In genomic region chr10:17092216-17092944, GRCh38 we compare ENCODE assay signal across 22 cellular contexts. TPM values are rescaled to one million over a fixed set of nuclear protein-coding genes. Genes with fewer than 3 reads are reported as not detected.
DNase-seq lines count a peak whose midpoint lies in the region; ATAC-seq, FAIRE-seq and TF ChIP-seq lines count a peak whose summit lies in the region.
"Had no signal": no experiment of that assay in that cellular context is flagged by ENCODE, and none has a peak within 500 bp of the region (broad histone marks: within the 10 kb centered on the region; RNA-seq: fewer than 3 reads in every experiment).

No MANE protein-coding gene starts in this region.

- H3K27me3 Mint-ChIP-seq in natural killer cell treated with Interleukin-12 subunit alpha and Interleukin-12 subunit beta and Interleukin-15 and Interleukin-18, amount 100 ng/mL, for 72 hours, result no peaks in the 10 kb centered on the region
- no peaks in the 10 kb centered on the region for H3K27me3 Mint-ChIP-seq in natural killer cell (ENCODE audit: low read depth in 2 of 2)
- H3K27me3 Mint-ChIP-seq: IgD-negative memory B cell had no signal

- H3K36me3 ChIP-seq in H1 (ENCODE audit: control insufficient read depth in 2 of 4, insufficient read depth in 4 of 4, low read length in 3 of 4), result no peaks in the 10 kb centered on the region
- H3K36me3 ChIP-seq: BLaER1, SJSA1 had no signal

- TF ChIP-seq RAD21 in H1 (IDR thresholded peaks at IDR 0.05 in 1 of 2, conservative IDR thresholded peaks at IDR 0.05 in 1 of 2; ENCODE audit: low read depth in 2 of 2, low read length in 2 of 2), result no peak

- H2BK5ac ChIP-seq in H1 (ENCODE audit: low read depth, low read length), result no peak overlapping the region

- H3K4me1 ChIP-seq in H1 (replicated peaks in 1 of 4; ENCODE audit: control insufficient read depth in 3 of 4, insufficient read depth in 4 of 4, low read length in 3 of 4), result no peaks in the 10 kb centered on the region
- H3K4me1 ChIP-seq: BLaER1 had no signal

- POLR2A ChIA-PET in H1 (lab: Charles Lee; ENCODE audit: partially characterized antibody), result no interaction called here

- no peak for FAIRE-seq in H1 (lab: Jason Lieb, UNC)
- FAIRE-seq: A204.1, GM12891 had no signal

- peak overlapping the region; percentile 34; the same call in 1 of the 2 replicates for H2AFZ ChIP-seq in H1 (ENCODE audit: low read length)
- H2AFZ ChIP-seq: PC-9 had no signal

- H4K5ac ChIP-seq in H1 (ENCODE audit: insufficient read length, low read depth, low read length), result no peak overlapping the region

- peak; percentile 41 to 53 for ATAC-seq in natural killer cell treated with Interleukin-12 subunit alpha and Interleukin-12 subunit beta and Interleukin-15 and Interleukin-18, amount 100 ng/mL, for 72 hours
- ATAC-seq in natural killer cell, result no peak
- ATAC-seq in SK-N-SH treated with all-trans-retinoic acid at 6 μM for 48 hours, result peak; percentile 9; the same call in 1 of the 3 replicates
- no peak for ATAC-seq in GM19035 (IDR thresholded peaks at IDR 0.05; ENCODE audit: unreplicated experiment)
- ATAC-seq in HG03520 (IDR thresholded peaks at IDR 0.05; ENCODE audit: unreplicated experiment), result no peak

- H3K9me3 ChIP-seq in H1 (ENCODE audit: insufficient read depth in 2 of 2, low read depth in 1 of 2, low read length in 1 of 2), result peaks cover 0 to 2% of the 10 kb centered on the region in 2 experiments; a peak in 1 of 4 replicates
- H3K9me3 ChIP-seq: SJSA1 had no signal

- intact Hi-C loops in natural killer cell (cut with micrococcal nuclease), result no loop called here

- no peak overlapping the region for H2BK12ac ChIP-seq in H1 (ENCODE audit: low read depth, low read length)

- H3K27ac Mint-ChIP-seq in natural killer cell treated with Interleukin-12 subunit alpha and Interleukin-12 subunit beta and Interleukin-15 and Interleukin-18, amount 100 ng/mL, for 72 hours, result peak overlapping the region; percentile 35 to 60
- H3K27ac Mint-ChIP-seq in natural killer cell, result no peak overlapping the region
- H3K27ac Mint-ChIP-seq: H9, IgD-negative memory B cell had no signal

- TF ChIP-seq EP300 in H1 (IDR thresholded peaks at IDR 0.05; ENCODE audit: borderline replicate concordance in 1 of 2, low read depth in 2 of 2, low read length in 2 of 2), result no peak

- DNase-seq in natural killer cell treated with Interleukin-12 subunit alpha and Interleukin-12 subunit beta and Interleukin-15 and Interleukin-18, amount 100 ng/mL, for 72 hours (ENCODE audit: low spot score), result no peak
- DNase-seq in natural killer cell (no peak), H1 (ENCODE audit: low read depth in 1 of 2, low spot score in 2 of 2) (no peak), NCI-H510A treated with DMSO at 0.1 percent for 48 hours (lab: John Stamatoyannopoulos, UW) (no peak), GM19238 (ENCODE audit: insufficient read length, low spot score) (no peak)
- DNase-seq: DMS 273 treated with DMSO at 0.1 percent for 48 hours, GDM1, H9, NCI-H1048, NCI-H146, NCI-H2081 treated with DMSO at 0.1 percent for 48 hours, NCI-H510A, NCI-H82, PC-9 had no signal

- no peaks in the 10 kb centered on the region for H3K79me2 ChIP-seq in H1 (ENCODE audit: control insufficient read depth in 1 of 2, insufficient read depth in 2 of 2, low read length in 2 of 2)

- H4K91ac ChIP-seq in H1 (replicated peaks; ENCODE audit: insufficient read length, low read length), result no peak overlapping the region

- no peaks in the 10 kb centered on the region for H3K79me1 ChIP-seq in H1 (ENCODE audit: low read depth, low read length)

- H3K14ac ChIP-seq in H1 (ENCODE audit: insufficient read length), result no peak overlapping the region

- WGBS in H1 (ENCODE audit: extremely low coverage in 1 of 2, insufficient coverage in 1 of 2, insufficient read length in 1 of 2, insufficient replicate concordance in 2 of 2, low coverage in 1 of 2, low lambda C conversion rate in 2 of 2, missing lambda C conversion rate in 1 of 2), 2 experiments, result 88% methylated on average over 4 of the region's 4 CpGs; no CpG with 5 or more reads in 1 of the 2 experiments

- H2BK15ac ChIP-seq in H1 (ENCODE audit: low read length), result no peak overlapping the region

- no peak overlapping the region for H3K9ac ChIP-seq in H1 (replicated peaks in 1 of 4; ENCODE audit: extremely low read depth in 1 of 4, low read depth in 3 of 4, low read length in 3 of 4)
- H3K9ac ChIP-seq: BLaER1 had no signal

- no peak overlapping the region for H4K8ac ChIP-seq in H1 (ENCODE audit: extremely low read depth, insufficient read depth, low read length)

- no peak overlapping the region for H3K4ac ChIP-seq in H1 (replicated peaks; ENCODE audit: insufficient read length, low read depth, low read length)

- CTCF ChIA-PET in H1 (lab: Charles Lee; ENCODE audit: partially characterized antibody), result no interaction called here

- H3K23me2 ChIP-seq in H1 (ENCODE audit: low read depth, low read length), result no peaks in the 10 kb centered on the region

- no peak overlapping the region for H3K4me3 ChIP-seq in H1 (ENCODE audit: extremely low read depth in 1 of 4, insufficient read depth in 2 of 4, low read depth in 3 of 4, low read length in 4 of 4)
- H3K4me3 ChIP-seq: BLaER1, PC-9, SJSA1 had no signal

- TF ChIP-seq CTCF in natural killer cell (IDR thresholded peaks at IDR 0.05) (no peak), H1 (IDR thresholded peaks at IDR 0.05; ENCODE audit: control extremely low read depth in 1 of 3, insufficient read depth in 1 of 3, low read depth in 1 of 3, low read length in 3 of 3) (no peak)

- no peak for TF ChIP-seq POLR2A in H1 (IDR thresholded peaks at IDR 0.05; ENCODE audit: control extremely low read depth in 1 of 2, low read depth in 2 of 2, low read length in 2 of 2)

- H2BK20ac ChIP-seq in H1 (ENCODE audit: low read length), result no peak overlapping the region

- peaks cover 13 to 19% of the 10 kb centered on the region in 2 donors for H3K4me1 Mint-ChIP-seq in natural killer cell treated with Interleukin-12 subunit alpha and Interleukin-12 subunit beta and Interleukin-15 and Interleukin-18, amount 100 ng/mL, for 72 hours (ENCODE audit: low read depth in 2 of 2)
- H3K4me1 Mint-ChIP-seq in natural killer cell, result peaks cover 0 to 9% of the 10 kb centered on the region in 2 donors
- H3K4me1 Mint-ChIP-seq: IgD-negative memory B cell had no signal

- no peak overlapping the region for H3K18ac ChIP-seq in H1 (ENCODE audit: extremely low read depth, low read length)

- H4K20me1 ChIP-seq in H1 (replicated peaks in 1 of 2; ENCODE audit: control insufficient read depth in 1 of 2, insufficient read depth in 2 of 2, low read length in 2 of 2), result no peaks in the 10 kb centered on the region
- H4K20me1 ChIP-seq: BLaER1 had no signal

- H3K23ac ChIP-seq in H1 (ENCODE audit: insufficient read length), result no peak overlapping the region

- H3K36me3 Mint-ChIP-seq in natural killer cell treated with Interleukin-12 subunit alpha and Interleukin-12 subunit beta and Interleukin-15 and Interleukin-18, amount 100 ng/mL, for 72 hours, result peaks cover 29% of the 10 kb centered on the region
- H3K36me3 Mint-ChIP-seq in natural killer cell, result no peaks in the 10 kb centered on the region

- no peak overlapping the region for H3K4me2 ChIP-seq in H1 (ENCODE audit: insufficient read depth in 1 of 2, low read depth in 2 of 2, low read length in 2 of 2)
- H3K4me2 ChIP-seq: BLaER1, PC-9 had no signal

- H3K4me3 Mint-ChIP-seq in natural killer cell treated with Interleukin-12 subunit alpha and Interleukin-12 subunit beta and Interleukin-15 and Interleukin-18, amount 100 ng/mL, for 72 hours, result peak overlapping the region; percentile 23
- H3K4me3 Mint-ChIP-seq in natural killer cell, result no peak overlapping the region
- H3K4me3 Mint-ChIP-seq: H9, IgD-negative memory B cell had no signal

- H3K56ac ChIP-seq in H1 (replicated peaks; ENCODE audit: insufficient read length, low read depth, low read length), result no peak overlapping the region

- no peak overlapping the region for H2AK5ac ChIP-seq in H1 (ENCODE audit: low read depth, low read length)

- no peak overlapping the region for H3K27ac ChIP-seq in H1 (ENCODE audit: low read depth, low read length)
- H3K27ac ChIP-seq: BLaER1, PC-9, SJSA1 had no signal

- H2BK120ac ChIP-seq in H1 (replicated peaks; ENCODE audit: low read depth, low read length), result no peak overlapping the region

- peaks cover 4% of the 10 kb centered on the region for H3K9me3 Mint-ChIP-seq in natural killer cell treated with Interleukin-12 subunit alpha and Interleukin-12 subunit beta and Interleukin-15 and Interleukin-18, amount 100 ng/mL, for 72 hours
- peaks cover 0 to 3% of the 10 kb centered on the region in 2 donors for H3K9me3 Mint-ChIP-seq in natural killer cell

- H3K27me3 ChIP-seq in H1 (replicated peaks in 1 of 4; ENCODE audit: control insufficient read depth in 3 of 4, extremely low read depth in 1 of 4, insufficient read depth in 3 of 4, low read length in 3 of 4), result no peaks in the 10 kb centered on the region
- H3K27me3 ChIP-seq: BLaER1, SJSA1 had no signal

TF ChIP-seq in H1, 55 proteins besides CTCF, POLR2A, EP300 and RAD21:
- TF ChIP-seq YY1 (IDR thresholded peaks at IDR 0.05; ENCODE audit: low read depth, low read length) (0 out of 2 replicates have a peak, but pooled peaks have one; percentile 44), BRCA1 (IDR thresholded peaks at IDR 0.05; ENCODE audit: low read depth, low read length) (no peak)

RNA-seq across cellular contexts. Expression of gene CUBN, which starts 37.2 kb away (rescaled TPM):
- total RNA-seq in natural killer cell treated with Interleukin-12 subunit alpha and Interleukin-12 subunit beta and Interleukin-15 and Interleukin-18, amount 100 ng/mL, for 72 hours, result 1 to 10 TPM; 1.1 to 1.6 TPM
- total RNA-seq in natural killer cell, result 1 to 10 TPM; 4.7 to 5.6 (median 5.1) TPM
- 0.04 TPM in 2 replicates for total RNA-seq in H1 (2021; fragmentation: NEBNext Ultra II Directional; extraction: Animal tissue kit (Norgen Biotek cat#: 25700))
- polyA plus RNA-seq in H1 (2011; rRNA removed), result 0.08 and 0.16 TPM in 2 replicates
- polyA plus RNA-seq in H1 (2011; cell fraction: cytosol; rRNA removed), result 0.14 TPM
- polyA plus RNA-seq in H1 (2011; cell fraction: nucleus; rRNA removed), result 0.63 TPM
- polyA plus RNA-seq in H1 (2012, experiment 1 of 2), result 0.05 to 0.24 TPM (median 0.13 TPM) in 4 replicates
- 0.01 TPM for polyA plus RNA-seq in H1 (2012, experiment 2 of 2)
- 0.14 TPM for polyA plus RNA-seq in H1 (2013, experiment 1 of 2)
- polyA plus RNA-seq in H1 (2013, experiment 2 of 2), result 0.04 TPM
- polyA minus RNA-seq in H1 (2011; rRNA and poly(A)+ RNA removed), result 0.88 and 1.2 TPM in 2 replicates
- not detected for polyA minus RNA-seq in H1 (2011; cell fraction: cytosol; rRNA and poly(A)+ RNA removed)
- polyA minus RNA-seq in H1 (2011; cell fraction: nucleus; rRNA and poly(A)+ RNA removed), result 4.6 TPM
- polyA plus RNA-seq: IgD-negative memory B cell had no signal

Comparison
In these comparisons a context has a peak if more than half of its experiments do, and no peak if none do; other contexts are left out.
1. ATAC-seq: peak in natural killer cell treated with Interleukin-12 subunit alpha and Interleukin-12 subunit beta and Interleukin-15 and Interleukin-18, amount 100 ng/mL, for 72 hours (2 of 2) and SK-N-SH treated with all-trans-retinoic acid at 6 μM for 48 hours (single experiment); none in natural killer cell (0 of 3), GM19035 (single experiment) and HG03520 (single experiment).
2. H3K27ac Mint-ChIP-seq: peak in natural killer cell treated with Interleukin-12 subunit alpha and Interleukin-12 subunit beta and Interleukin-15 and Interleukin-18, amount 100 ng/mL, for 72 hours (2 of 2); none in natural killer cell (0 of 2).